In the genomic region with DNA sequence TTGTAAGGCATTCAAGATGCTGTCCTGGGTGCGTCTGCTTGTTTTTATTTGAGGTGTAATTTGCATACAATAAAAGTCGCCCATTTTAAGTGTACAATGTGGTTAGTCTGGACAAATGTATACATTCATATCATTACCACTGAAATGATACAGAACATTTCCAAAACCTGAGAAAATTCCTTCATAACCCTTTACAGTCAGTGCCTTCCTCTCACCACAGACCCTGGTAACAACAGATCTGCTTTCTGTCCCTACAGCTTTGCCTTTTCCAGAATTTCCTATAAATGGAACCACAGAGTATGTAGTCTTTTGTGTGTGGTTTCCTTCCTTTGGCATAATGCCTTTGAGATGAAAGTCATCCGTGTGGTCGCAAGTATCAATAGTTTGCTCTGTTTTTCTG, we compare ENCODE assay signal across 14 cellular contexts. TPM values are rescaled to one million over a fixed set of nuclear protein-coding genes. Genes with fewer than 3 reads are reported as not detected.
DNase-seq lines count a peak whose midpoint lies in the region; ATAC-seq and TF ChIP-seq lines count a peak whose summit lies in the region.
"Had no signal": no experiment of that assay in that cellular context is flagged by ENCODE, and none has a peak within 500 bp of the region (broad histone marks: within the 10 kb centered on the region; RNA-seq: fewer than 3 reads in every experiment).

No MANE protein-coding gene starts in this region.

- H3K36me3 ChIP-seq in CD4-positive, CD25-positive, alpha-beta regulatory T cell (ENCODE audit: control insufficient read depth, insufficient read depth, low read length) = peaks cover 57% of the 10 kb centered on the region
- H3K36me3 ChIP-seq in mucosa of rectum (ENCODE audit: control insufficient read depth in 2 of 2, insufficient read depth in 2 of 2, low read length in 2 of 2) = peaks cover 5% of the 10 kb centered on the region in 2 donors
- H3K36me3 ChIP-seq in SK-N-SH (replicated peaks in 1 of 2; ENCODE audit: control insufficient read depth in 1 of 2, insufficient read depth in 2 of 2, low read length in 1 of 2) = peaks cover 18 to 21% of the 10 kb centered on the region in 2 experiments

- no peaks in the 10 kb centered on the region for H3K9me2 ChIP-seq in SK-N-SH

- no peak overlapping the region for H3K4me3 Mint-ChIP-seq in CD4-positive, CD25-positive, alpha-beta regulatory T cell
- peak overlapping the region; percentile 45 for H3K4me3 Mint-ChIP-seq in Calu3 (ENCODE audit: low read depth, unreplicated experiment)

- in situ Hi-C loops in astrocyte of the cerebellum (cut with HindIII; ENCODE audit: low sequenced_read_pairs) = no loop called here
- in situ Hi-C loops in G401 (cut with HindIII; ENCODE audit: low sequenced_read_pairs) = no loop called here

- no peak for ATAC-seq in CD4-positive, CD25-positive, alpha-beta regulatory T cell (ENCODE audit: low read depth in 2 of 2)
- ATAC-seq in HG03520 (IDR thresholded peaks at IDR 0.05; ENCODE audit: unreplicated experiment) = no peak
- ATAC-seq: HCT116, right cardiac atrium had no signal

- BruUV-seq in Calu3 (replicated peaks; lab: Mats Ljungman, UMichigan) = no TSS peak

- H3K27me3 Mint-ChIP-seq in CD4-positive, CD25-positive, alpha-beta regulatory T cell = no peaks in the 10 kb centered on the region
- H3K27me3 Mint-ChIP-seq in Calu3 (ENCODE audit: unreplicated experiment) = no peaks in the 10 kb centered on the region

- H3K4me2 ChIP-seq in SK-N-SH = no peak overlapping the region

- POLR2A ChIA-PET in SK-N-SH (lab: Yijun Ruan, JAX) = no interaction called here

- peaks cover 16 to 33% (median 25%) of the 10 kb centered on the region in 4 donors for H3K4me1 Mint-ChIP-seq in CD4-positive, CD25-positive, alpha-beta regulatory T cell
- H3K4me1 Mint-ChIP-seq in Calu3 (ENCODE audit: low read depth, unreplicated experiment) = peaks cover 31% of the 10 kb centered on the region

- H3K9me3 Mint-ChIP-seq in CD4-positive, CD25-positive, alpha-beta regulatory T cell = no peaks in the 10 kb centered on the region
- no peaks in the 10 kb centered on the region for H3K9me3 Mint-ChIP-seq in Calu3 (ENCODE audit: low read depth, unreplicated experiment)

- intact Hi-C loops in Calu3 (cut with micrococcal nuclease; ENCODE audit: unreplicated experiment) = loop anchor here (2.0 kb wide), 1 partner anchor 100 kb away; no protein-coding TSS in a partner anchor

- TF ChIP-seq CTCF in Calu3 (IDR thresholded peaks at IDR 0.05; ENCODE audit: unreplicated experiment) (no peak), astrocyte of the cerebellum (IDR thresholded peaks at IDR 0.05; ENCODE audit: low read depth, low read length, missing control alignments) (no peak), SK-N-SH (IDR thresholded peaks at IDR 0.05) (no peak)

- TF ChIP-seq EP300 in SK-N-SH (IDR thresholded peaks at IDR 0.05; ENCODE audit: borderline replicate concordance in 1 of 2, low read depth in 1 of 2, low read length in 1 of 2) = no peak

- H3K9me3 ChIP-seq in CD4-positive, CD25-positive, alpha-beta regulatory T cell (ENCODE audit: control insufficient read depth in 2 of 2, low read length in 2 of 2) = no peaks in the 10 kb centered on the region
- H3K9me3 ChIP-seq in mucosa of rectum (ENCODE audit: control insufficient read depth in 2 of 2, low read length in 2 of 2) = no peaks in the 10 kb centered on the region
- H3K9me3 ChIP-seq in SK-N-SH = no peaks in the 10 kb centered on the region

- CTCF ChIA-PET in Calu3 (lab: Charles Lee) = interaction anchor here (2.2 kb wide), 1 partner anchor 46 kb away, joined by 11 read pairs; a partner anchor contains a TSS
- CTCF ChIA-PET in SK-N-SH (lab: Yijun Ruan, JAX) = no interaction called here

- peaks cover 4% of the 10 kb centered on the region for H3K4me1 ChIP-seq in CD4-positive, CD25-positive, alpha-beta regulatory T cell (ENCODE audit: control insufficient read depth, insufficient read depth, low read length, poor library complexity, severe bottlenecking)
- peaks cover 0 to 25% of the 10 kb centered on the region in 2 donors for H3K4me1 ChIP-seq in mucosa of rectum (ENCODE audit: control insufficient read depth in 2 of 2, insufficient read depth in 2 of 2, low read length in 2 of 2)
- H3K4me1 ChIP-seq in SK-N-SH (ENCODE audit: control insufficient read depth in 1 of 2, insufficient read depth in 2 of 2, low read depth in 1 of 2, low read length in 1 of 2) = no peaks in the 10 kb centered on the region

- H3K27ac Mint-ChIP-seq in CD4-positive, CD25-positive, alpha-beta regulatory T cell = peak overlapping the region in 2 of 3 donors; percentile 15 to 68
- H3K27ac Mint-ChIP-seq in Calu3 (ENCODE audit: unreplicated experiment) = peak overlapping the region; percentile 66

- H3K27me3 ChIP-seq in CD4-positive, CD25-positive, alpha-beta regulatory T cell (ENCODE audit: control insufficient read depth, insufficient read depth, low read length) = no peaks in the 10 kb centered on the region
- H3K27me3 ChIP-seq in mucosa of rectum (ENCODE audit: control insufficient read depth in 2 of 2, insufficient read depth in 2 of 2, low read length in 2 of 2) (no peaks in the 10 kb centered on the region), SK-N-SH (ENCODE audit: insufficient read depth) (no peaks in the 10 kb centered on the region)
- H3K27me3 ChIP-seq: dorsolateral prefrontal cortex had no signal

- no peak overlapping the region for H3K4me3 ChIP-seq in CD4-positive, CD25-positive, alpha-beta regulatory T cell (ENCODE audit: low read depth, low read length)
- H3K4me3 ChIP-seq in astrocyte of the cerebellum (ENCODE audit: low read depth, low read length) = no peak overlapping the region
- peak overlapping the region; percentile 11 to 43 for H3K4me3 ChIP-seq in mucosa of rectum (ENCODE audit: low read length in 2 of 2)
- H3K4me3 ChIP-seq in SK-N-SH (ENCODE audit: low read depth in 2 of 2, low read length in 1 of 2) = no peak overlapping the region

- H4K20me1 ChIP-seq in SK-N-SH (ENCODE audit: insufficient read depth) = no peaks in the 10 kb centered on the region

- TF ChIP-seq RAD21 in SK-N-SH (IDR thresholded peaks at IDR 0.05; ENCODE audit: low read length) = no peak

- H3K36me3 Mint-ChIP-seq in CD4-positive, CD25-positive, alpha-beta regulatory T cell = peaks cover 44% of the 10 kb centered on the region
- H3K36me3 Mint-ChIP-seq in Calu3 (ENCODE audit: insufficient read depth, unreplicated experiment) = peaks cover 14% of the 10 kb centered on the region

- 90% methylated on average over 4 of the region's 4 CpGs for WGBS in SK-N-SH (ENCODE audit: low lambda C conversion rate)

- no peak for DNase-seq in CD4-positive, CD25-positive, alpha-beta regulatory T cell
- DNase-seq in Calu3 = no peak
- peak; percentile 82 for DNase-seq in astrocyte of the cerebellum (ENCODE audit: low read depth)
- no peak for DNase-seq in SK-N-SH
- no peak for DNase-seq in G401 (ENCODE audit: low spot score)
- DNase-seq: activated CD4-positive, CD25-positive, alpha-beta regulatory T cell; amygdala; dorsolateral prefrontal cortex; right cardiac atrium; stimulated activated CD4-positive, alpha-beta T cell treated with anti-CD3 and anti-CD28 coated beads, Interleukin-4, amount 100 ng/mL, for 4 hours; stimulated activated naive CD4-positive, alpha-beta T cell had no signal

- H3K9ac ChIP-seq in mucosa of rectum (ENCODE audit: low read depth in 1 of 2, low read length in 2 of 2) = peak overlapping the region in 1 of 2 donors; percentile 37
- H3K9ac ChIP-seq in SK-N-SH = no peak overlapping the region

- H3F3A ChIP-seq in SK-N-SH (replicated peaks; ENCODE audit: insufficient read depth) = no peaks in the 10 kb centered on the region

- no peak overlapping the region for H2AFZ ChIP-seq in SK-N-SH (ENCODE audit: low read depth)

- H3K79me2 ChIP-seq in SK-N-SH (ENCODE audit: insufficient read depth) = no peaks in the 10 kb centered on the region

- H3K27ac ChIP-seq in CD4-positive, CD25-positive, alpha-beta regulatory T cell (ENCODE audit: insufficient read depth, low read length, poor library complexity, severe bottlenecking) = no peak overlapping the region
- H3K27ac ChIP-seq in mucosa of rectum (ENCODE audit: low read depth in 2 of 2, low read length in 2 of 2) = peak overlapping the region; percentile 77 to 82
- no peak overlapping the region for H3K27ac ChIP-seq in SK-N-SH (ENCODE audit: low read depth in 2 of 2, low read length in 1 of 2)

TF ChIP-seq in SK-N-SH, 30 proteins besides CTCF, POLR2A, EP300 and RAD21 (continues in another document):
- no peak for TF ChIP-seq FOXJ3 (CRISPR knock-in tag; IDR thresholded peaks at IDR 0.05)
- TF ChIP-seq ELF1 (IDR thresholded peaks at IDR 0.05) = no peak
- TF ChIP-seq GABPA (IDR thresholded peaks at IDR 0.05; ENCODE audit: low read depth) = no peak
- no peak for TF ChIP-seq EZH2phosphoT487 (IDR thresholded peaks at IDR 0.05; ENCODE audit: borderline replicate concordance, low read depth)
- no peak for TF ChIP-seq TAF1 (IDR thresholded peaks at IDR 0.05; ENCODE audit: borderline replicate concordance, low read depth, low read length)
- no peak for TF ChIP-seq TCF12 (IDR thresholded peaks at IDR 0.05)

RNA-seq across cellular contexts. Expression of a gene that starts 45.8 kb away (rescaled TPM):
- total RNA-seq in CD4-positive, CD25-positive, alpha-beta regulatory T cell = 21.3 TPM
- polyA plus RNA-seq in CD4-positive, CD25-positive, alpha-beta regulatory T cell = 10 to 100 TPM; 71.7 to 99.3 (median 79.1) TPM
- total RNA-seq in Calu3 (2022) = 21.7 and 23.4 TPM in 2 replicates
- polyA plus RNA-seq in SK-N-SH (2012; rRNA removed) = 22.2 and 23.5 TPM in 2 replicates
- polyA plus RNA-seq in SK-N-SH (2012; cell fraction: cytosol; rRNA removed) = 29.1 and 44.8 TPM in 2 replicates
- polyA plus RNA-seq in SK-N-SH (2012; cell fraction: nucleus; rRNA removed) = 7.0 and 8.9 TPM in 2 replicates
- total RNA-seq in G401 (2014; rRNA removed; shearing (Covaris generic)) = 57.2 and 70.7 TPM in 2 replicates

Comparison
In these comparisons a context has a peak if more than half of its experiments do, and no peak if none do; other contexts are left out.
1. H3K27ac ChIP-seq: peak in mucosa of rectum (2 of 2); none in CD4-positive, CD25-positive, alpha-beta regulatory T cell (single experiment) and SK-N-SH (0 of 2).
2. H3K4me3 ChIP-seq: peak in mucosa of rectum (2 of 2); none in CD4-positive, CD25-positive, alpha-beta regulatory T cell (single experiment), astrocyte of the cerebellum (single experiment) and SK-N-SH (0 of 2).